In the genomic region with DNA sequence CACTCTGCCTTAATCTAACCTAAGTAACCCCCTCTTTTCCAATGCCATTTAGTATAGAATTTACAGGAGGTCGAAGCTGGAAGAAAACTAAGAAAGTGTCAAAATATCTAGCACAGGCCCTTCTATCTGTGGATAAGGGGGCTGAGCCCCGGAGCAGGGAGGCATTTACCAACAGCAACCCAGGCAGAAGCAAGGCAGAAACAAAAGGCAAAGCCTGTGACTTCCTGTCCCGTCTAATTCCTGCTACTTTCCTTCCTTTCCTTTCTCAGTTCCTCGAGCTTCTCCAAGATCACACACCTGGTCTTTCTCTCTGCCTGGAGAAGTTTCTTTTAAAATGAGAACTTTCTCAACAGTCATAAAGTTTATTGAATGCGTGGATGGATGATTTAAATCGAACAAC, we compare ENCODE assay signal across 29 cellular contexts.
"Had no signal": no experiment of that assay in that cellular context is flagged by ENCODE, and none has a peak within 500 bp of the region (broad histone marks: within the 10 kb centered on the region; RNA-seq: fewer than 3 reads in every experiment).

No MANE protein-coding gene starts in this region.

- DNase-seq: activated CD4-positive, alpha-beta memory T cell treated with anti-CD3 and anti-CD28 coated beads, Interleukin-2, amount 10 ng/mL, durations not matched to agents 7 days and 5 days; activated CD4-positive, alpha-beta T cell treated with anti-CD3 and anti-CD28 coated beads for 1 hour; activated CD4-positive, alpha-beta T cell treated with anti-CD3 and anti-CD28 coated beads for 4 hours; activated CD4-positive, alpha-beta T cell treated with anti-CD3 and anti-CD28 coated beads, Interleukin-2, amount 10 ng/mL, durations not matched to agents 7 days and 5 days; activated CD4-positive, alpha-beta T cell treated with anti-CD3 and anti-CD28 coated beads, Interleukin-2, amount 50 U/mL, for 4 hours; activated CD4-positive, CD25-positive, alpha-beta regulatory T cell; activated CD8-positive, alpha-beta memory T cell treated with anti-CD3 and anti-CD28 coated beads for 24 hours; activated effector memory CD4-positive, alpha-beta T cell treated with anti-CD3 and anti-CD28 coated beads, Interleukin-2, amount 50 U/mL, for 16 hours; activated naive CD4-positive, alpha-beta T cell treated with anti-CD3 and anti-CD28 coated beads for 36 hours; activated naive CD8-positive, alpha-beta T cell treated with anti-CD3 and anti-CD28 coated beads for 36 hours; activated naive CD8-positive, alpha-beta T cell treated with anti-CD3 and anti-CD28 coated beads, Interleukin-2, amount 50 U/mL, for 24 hours; activated T-cell treated with anti-CD3 and anti-CD28 coated beads, Interleukin-2, amount 50 U/mL, for 1 hour; activated T-cell treated with anti-CD3 and anti-CD28 coated beads, Interleukin-2, amount 50 U/mL, for 48 hours; adrenal gland; amygdala; aorta; body of pancreas; central memory CD4-positive, alpha-beta T cell; cerebellar nuclear complex; colonic mucosa; effector CD8-positive, alpha-beta T cell; foreskin fibroblast; head of caudate nucleus; T-helper 1 cell; T-helper 17 cell; T1000; WERI-Rb-1 had no signal

- H3K4me3 ChIP-seq: adrenal gland, body of pancreas, colonic mucosa had no signal

- H3K4me1 ChIP-seq: adrenal gland, body of pancreas, colonic mucosa had no signal

- H3K27ac ChIP-seq: adrenal gland, body of pancreas, colonic mucosa, WERI-Rb-1 had no signal

- FAIRE-seq: endometrium had no signal

- H3K9me3 ChIP-seq: body of pancreas, colonic mucosa had no signal

- H3K36me3 ChIP-seq: adrenal gland, colonic mucosa, WERI-Rb-1 had no signal

- H3K27me3 ChIP-seq: adrenal gland, body of pancreas, colonic mucosa had no signal

- ATAC-seq: activated naive CD8-positive, alpha-beta T cell treated with anti-CD3 and anti-CD28 coated beads, Interleukin-2, amount 50 U/mL, for 24 hours; body of pancreas; esophagus mucosa; T-helper 17 cell had no signal
